ENCODE assay signal across 1 cellular context in the genomic region with DNA sequence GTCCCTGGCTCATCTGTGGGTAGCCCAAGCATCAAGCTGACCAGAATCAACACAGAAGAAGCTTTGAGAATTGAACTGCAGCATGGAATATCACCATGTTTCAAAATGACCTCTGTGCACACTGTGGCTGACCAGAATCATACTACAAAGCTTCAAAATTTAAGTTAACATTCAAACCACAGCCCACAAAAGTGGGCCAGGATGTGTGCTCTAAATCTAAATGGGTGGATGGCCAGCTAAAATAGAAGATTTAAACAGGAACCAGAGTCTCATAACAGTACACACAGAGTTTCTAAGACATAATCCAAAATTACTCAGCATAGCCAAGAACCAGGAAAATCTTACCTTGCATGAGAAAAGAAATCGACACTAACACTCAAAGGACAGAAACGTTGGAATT.
TF ChIP-seq lines count a peak whose summit lies in the region.

No MANE protein-coding gene starts in this region.

TF ChIP-seq in GM12878, 131 proteins besides CTCF, POLR2A, EP300 and RAD21 (continued from another document and continues in another):
- TF ChIP-seq, protein P1, sequence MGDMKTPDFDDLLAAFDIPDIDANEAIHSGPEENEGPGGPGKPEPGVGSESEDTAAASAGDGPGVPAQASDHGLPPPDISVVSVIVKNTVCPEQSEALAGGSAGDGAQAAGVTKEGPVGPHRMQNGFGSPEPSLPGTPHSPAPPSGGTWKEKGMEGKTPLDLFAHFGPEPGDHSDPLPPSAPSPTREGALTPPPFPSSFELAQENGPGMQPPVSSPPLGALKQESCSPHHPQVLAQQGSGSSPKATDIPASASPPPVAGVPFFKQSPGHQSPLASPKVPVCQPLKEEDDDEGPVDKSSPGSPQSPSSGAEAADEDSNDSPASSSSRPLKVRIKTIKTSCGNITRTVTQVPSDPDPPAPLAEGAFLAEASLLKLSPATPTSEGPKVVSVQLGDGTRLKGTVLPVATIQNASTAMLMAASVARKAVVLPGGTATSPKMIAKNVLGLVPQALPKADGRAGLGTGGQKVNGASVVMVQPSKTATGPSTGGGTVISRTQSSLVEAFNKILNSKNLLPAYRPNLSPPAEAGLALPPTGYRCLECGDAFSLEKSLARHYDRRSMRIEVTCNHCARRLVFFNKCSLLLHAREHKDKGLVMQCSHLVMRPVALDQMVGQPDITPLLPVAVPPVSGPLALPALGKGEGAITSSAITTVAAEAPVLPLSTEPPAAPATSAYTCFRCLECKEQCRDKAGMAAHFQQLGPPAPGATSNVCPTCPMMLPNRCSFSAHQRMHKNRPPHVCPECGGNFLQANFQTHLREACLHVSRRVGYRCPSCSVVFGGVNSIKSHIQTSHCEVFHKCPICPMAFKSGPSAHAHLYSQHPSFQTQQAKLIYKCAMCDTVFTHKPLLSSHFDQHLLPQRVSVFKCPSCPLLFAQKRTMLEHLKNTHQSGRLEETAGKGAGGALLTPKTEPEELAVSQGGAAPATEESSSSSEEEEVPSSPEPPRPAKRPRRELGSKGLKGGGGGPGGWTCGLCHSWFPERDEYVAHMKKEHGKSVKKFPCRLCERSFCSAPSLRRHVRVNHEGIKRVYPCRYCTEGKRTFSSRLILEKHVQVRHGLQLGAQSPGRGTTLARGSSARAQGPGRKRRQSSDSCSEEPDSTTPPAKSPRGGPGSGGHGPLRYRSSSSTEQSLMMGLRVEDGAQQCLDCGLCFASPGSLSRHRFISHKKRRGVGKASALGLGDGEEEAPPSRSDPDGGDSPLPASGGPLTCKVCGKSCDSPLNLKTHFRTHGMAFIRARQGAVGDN (IDR thresholded peaks at IDR 0.05): no peak
- TF ChIP-seq MYC (IDR thresholded peaks at IDR 0.05; ENCODE audit: insufficient read depth, insufficient read length, insufficient replicate concordance, low read length, severe bottlenecking) (no peak), NRF1 (conservative IDR thresholded peaks at IDR 0.05; ENCODE audit: low read depth, low read length) (no peak), RFX5 (IDR thresholded peaks at IDR 0.05; ENCODE audit: low read depth, low read length) (no peak), STAT3 (IDR thresholded peaks at IDR 0.05; ENCODE audit: low read depth, low read length) (no peak), IRF4 (IDR thresholded peaks at IDR 0.05; ENCODE audit: low read depth, low read length) (peak; percentile 7; the same call in 1 of the 2 replicates), CHD1 (IDR thresholded peaks at IDR 0.05; ENCODE audit: low read depth, low read length) (no peak), POLR2AphosphoS5 (IDR thresholded peaks at IDR 0.05; ENCODE audit: low read length) (no peak), E2F4 (IDR thresholded peaks at IDR 0.05; ENCODE audit: low read depth, low read length) (no peak), NR2C1 (IDR thresholded peaks at IDR 0.05) (no peak), PML (IDR thresholded peaks at IDR 0.05; ENCODE audit: low read length) (0 out of 2 replicates have a peak, but pooled peaks have one; percentile 30), SIX5 (IDR thresholded peaks at IDR 0.05; ENCODE audit: low read depth, low read length, severe bottlenecking) (no peak), HDAC6 (IDR thresholded peaks at IDR 0.05; ENCODE audit: unreplicated experiment) (no peak), SMAD5 (IDR thresholded peaks at IDR 0.05; ENCODE audit: low read depth) (no peak), ASH2L (IDR thresholded peaks at IDR 0.05; ENCODE audit: borderline replicate concordance, low read depth) (no peak), FOXM1 (IDR thresholded peaks at IDR 0.05; ENCODE audit: low read depth, low read length) (peak; percentile 87), MTA2 (IDR thresholded peaks at IDR 0.05; ENCODE audit: low read depth) (no peak), SREBF2 (IDR thresholded peaks at IDR 0.05; ENCODE audit: low read length) (no peak), PRDM15 (CRISPR knock-in tag; IDR thresholded peaks at IDR 0.05) (no peak), CEBPB (IDR thresholded peaks at IDR 0.05; ENCODE audit: borderline replicate concordance in 1 of 2, low read depth in 2 of 2, low read length in 2 of 2) (0 out of 4 replicates have a peak, but pooled peaks of 1 of the 2 experiments have one; percentile 56), RBBP5 (conservative IDR thresholded peaks at IDR 0.05) (no peak), FOXK2 (IDR thresholded peaks at IDR 0.05) (no peak), EED (IDR thresholded peaks at IDR 0.05; ENCODE audit: low read depth) (peak; percentile 46; the same call in 1 of the 2 replicates), BRCA1 (IDR thresholded peaks at IDR 0.05; ENCODE audit: low read depth, low read length) (no peak), SMAD1 (IDR thresholded peaks at IDR 0.05; ENCODE audit: low read depth, partially characterized antibody) (no peak), ZZZ3 (IDR thresholded peaks at IDR 0.05; ENCODE audit: control insufficient read depth, insufficient read length, low read depth) (no peak), TCF3 (IDR thresholded peaks at IDR 0.05; ENCODE audit: borderline replicate concordance, insufficient read depth, low read depth, low read length) (no peak), BCL11A (IDR thresholded peaks at IDR 0.05; ENCODE audit: low read depth, low read length) (peak; percentile 76; the same call in 1 of the 2 replicates), TAF1 (IDR thresholded peaks at IDR 0.05; ENCODE audit: borderline replicate concordance, low read depth, low read length) (no peak), CHD2 (IDR thresholded peaks at IDR 0.05; ENCODE audit: borderline replicate concordance, low read depth, low read length) (no peak), ZBED1 (IDR thresholded peaks at IDR 0.05; ENCODE audit: borderline replicate concordance) (peak; percentile 59; the same call in 1 of the 2 replicates), HDAC2 (IDR thresholded peaks at IDR 0.05) (no peak), ELK1 (IDR thresholded peaks at IDR 0.05; ENCODE audit: low read depth, low read length) (no peak), MEF2A (IDR thresholded peaks at IDR 0.05; ENCODE audit: insufficient read depth, low read depth, low read length) (peak; percentile 92), STAT1 (conservative IDR thresholded peaks at IDR 0.05) (no peak), BHLHE40 (IDR thresholded peaks at IDR 0.05; ENCODE audit: borderline replicate concordance in 1 of 2, low read depth in 2 of 2, low read length in 1 of 2) (no peak), NR2C2 (IDR thresholded peaks at IDR 0.05; ENCODE audit: borderline replicate concordance, control insufficient read depth, insufficient read length, low read depth) (no peak), RELA (IDR thresholded peaks at IDR 0.05; ENCODE audit: borderline replicate concordance, partially characterized antibody) (no peak)
- TF ChIP-seq, protein P2, sequence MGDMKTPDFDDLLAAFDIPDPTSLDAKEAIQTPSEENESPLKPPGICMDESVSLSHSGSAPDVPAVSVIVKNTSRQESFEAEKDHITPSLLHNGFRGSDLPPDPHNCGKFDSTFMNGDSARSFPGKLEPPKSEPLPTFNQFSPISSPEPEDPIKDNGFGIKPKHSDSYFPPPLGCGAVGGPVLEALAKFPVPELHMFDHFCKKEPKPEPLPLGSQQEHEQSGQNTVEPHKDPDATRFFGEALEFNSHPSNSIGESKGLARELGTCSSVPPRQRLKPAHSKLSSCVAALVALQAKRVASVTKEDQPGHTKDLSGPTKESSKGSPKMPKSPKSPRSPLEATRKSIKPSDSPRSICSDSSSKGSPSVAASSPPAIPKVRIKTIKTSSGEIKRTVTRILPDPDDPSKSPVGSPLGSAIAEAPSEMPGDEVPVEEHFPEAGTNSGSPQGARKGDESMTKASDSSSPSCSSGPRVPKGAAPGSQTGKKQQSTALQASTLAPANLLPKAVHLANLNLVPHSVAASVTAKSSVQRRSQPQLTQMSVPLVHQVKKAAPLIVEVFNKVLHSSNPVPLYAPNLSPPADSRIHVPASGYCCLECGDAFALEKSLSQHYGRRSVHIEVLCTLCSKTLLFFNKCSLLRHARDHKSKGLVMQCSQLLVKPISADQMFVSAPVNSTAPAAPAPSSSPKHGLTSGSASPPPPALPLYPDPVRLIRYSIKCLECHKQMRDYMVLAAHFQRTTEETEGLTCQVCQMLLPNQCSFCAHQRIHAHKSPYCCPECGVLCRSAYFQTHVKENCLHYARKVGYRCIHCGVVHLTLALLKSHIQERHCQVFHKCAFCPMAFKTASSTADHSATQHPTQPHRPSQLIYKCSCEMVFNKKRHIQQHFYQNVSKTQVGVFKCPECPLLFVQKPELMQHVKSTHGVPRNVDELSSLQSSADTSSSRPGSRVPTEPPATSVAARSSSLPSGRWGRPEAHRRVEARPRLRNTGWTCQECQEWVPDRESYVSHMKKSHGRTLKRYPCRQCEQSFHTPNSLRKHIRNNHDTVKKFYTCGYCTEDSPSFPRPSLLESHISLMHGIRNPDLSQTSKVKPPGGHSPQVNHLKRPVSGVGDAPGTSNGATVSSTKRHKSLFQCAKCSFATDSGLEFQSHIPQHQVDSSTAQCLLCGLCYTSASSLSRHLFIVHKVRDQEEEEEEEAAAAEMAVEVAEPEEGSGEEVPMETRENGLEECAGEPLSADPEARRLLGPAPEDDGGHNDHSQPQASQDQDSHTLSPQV (IDR thresholded peaks at IDR 0.05): no peak
- TF ChIP-seq, protein P3, sequence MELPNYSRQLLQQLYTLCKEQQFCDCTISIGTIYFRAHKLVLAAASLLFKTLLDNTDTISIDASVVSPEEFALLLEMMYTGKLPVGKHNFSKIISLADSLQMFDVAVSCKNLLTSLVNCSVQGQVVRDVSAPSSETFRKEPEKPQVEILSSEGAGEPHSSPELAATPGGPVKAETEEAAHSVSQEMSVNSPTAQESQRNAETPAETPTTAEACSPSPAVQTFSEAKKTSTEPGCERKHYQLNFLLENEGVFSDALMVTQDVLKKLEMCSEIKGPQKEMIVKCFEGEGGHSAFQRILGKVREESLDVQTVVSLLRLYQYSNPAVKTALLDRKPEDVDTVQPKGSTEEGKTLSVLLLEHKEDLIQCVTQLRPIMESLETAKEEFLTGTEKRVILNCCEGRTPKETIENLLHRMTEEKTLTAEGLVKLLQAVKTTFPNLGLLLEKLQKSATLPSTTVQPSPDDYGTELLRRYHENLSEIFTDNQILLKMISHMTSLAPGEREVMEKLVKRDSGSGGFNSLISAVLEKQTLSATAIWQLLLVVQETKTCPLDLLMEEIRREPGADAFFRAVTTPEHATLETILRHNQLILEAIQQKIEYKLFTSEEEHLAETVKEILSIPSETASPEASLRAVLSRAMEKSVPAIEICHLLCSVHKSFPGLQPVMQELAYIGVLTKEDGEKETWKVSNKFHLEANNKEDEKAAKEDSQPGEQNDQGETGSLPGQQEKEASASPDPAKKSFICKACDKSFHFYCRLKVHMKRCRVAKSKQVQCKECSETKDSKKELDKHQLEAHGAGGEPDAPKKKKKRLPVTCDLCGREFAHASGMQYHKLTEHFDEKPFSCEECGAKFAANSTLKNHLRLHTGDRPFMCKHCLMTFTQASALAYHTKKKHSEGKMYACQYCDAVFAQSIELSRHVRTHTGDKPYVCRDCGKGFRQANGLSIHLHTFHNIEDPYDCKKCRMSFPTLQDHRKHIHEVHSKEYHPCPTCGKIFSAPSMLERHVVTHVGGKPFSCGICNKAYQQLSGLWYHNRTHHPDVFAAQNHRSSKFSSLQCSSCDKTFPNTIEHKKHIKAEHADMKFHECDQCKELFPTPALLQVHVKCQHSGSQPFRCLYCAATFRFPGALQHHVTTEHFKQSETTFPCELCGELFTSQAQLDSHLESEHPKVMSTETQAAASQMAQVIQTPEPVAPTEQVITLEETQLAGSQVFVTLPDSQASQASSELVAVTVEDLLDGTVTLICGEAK (IDR thresholded peaks at IDR 0.05; ENCODE audit: borderline replicate concordance): no peak
- TF ChIP-seq, protein P4, sequence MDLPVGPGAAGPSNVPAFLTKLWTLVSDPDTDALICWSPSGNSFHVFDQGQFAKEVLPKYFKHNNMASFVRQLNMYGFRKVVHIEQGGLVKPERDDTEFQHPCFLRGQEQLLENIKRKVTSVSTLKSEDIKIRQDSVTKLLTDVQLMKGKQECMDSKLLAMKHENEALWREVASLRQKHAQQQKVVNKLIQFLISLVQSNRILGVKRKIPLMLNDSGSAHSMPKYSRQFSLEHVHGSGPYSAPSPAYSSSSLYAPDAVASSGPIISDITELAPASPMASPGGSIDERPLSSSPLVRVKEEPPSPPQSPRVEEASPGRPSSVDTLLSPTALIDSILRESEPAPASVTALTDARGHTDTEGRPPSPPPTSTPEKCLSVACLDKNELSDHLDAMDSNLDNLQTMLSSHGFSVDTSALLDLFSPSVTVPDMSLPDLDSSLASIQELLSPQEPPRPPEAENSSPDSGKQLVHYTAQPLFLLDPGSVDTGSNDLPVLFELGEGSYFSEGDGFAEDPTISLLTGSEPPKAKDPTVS (IDR thresholded peaks at IDR 0.05; ENCODE audit: low read depth, low read length): no peak
